In genomic region chr1:200041337-200042118, GRCh38 we compare ENCODE assay signal across 12 cellular contexts. TPM values are rescaled to one million over a fixed set of nuclear protein-coding genes. Genes with fewer than 3 reads are reported as not detected.
DNase-seq lines count a peak whose midpoint lies in the region; ATAC-seq and TF ChIP-seq lines count a peak whose summit lies in the region.
"Had no signal": no experiment of that assay in that cellular context is flagged by ENCODE, and none has a peak within 500 bp of the region (broad histone marks: within the 10 kb centered on the region; RNA-seq: fewer than 3 reads in every experiment).

No MANE protein-coding gene starts in this region.

- H3K9me3 Mint-ChIP-seq in HFFc6 (no peaks in the 10 kb centered on the region), chondrocyte (ENCODE audit: low read depth) (no peaks in the 10 kb centered on the region)
- H3K9me3 Mint-ChIP-seq: memory B cell had no signal

- no peaks in the 10 kb centered on the region for H3K9me3 ChIP-seq in mesenchymal stem cell (ENCODE audit: control insufficient read depth, low read length)
- H3K9me3 ChIP-seq in subcutaneous abdominal adipose tissue (ENCODE audit: control insufficient read depth in 5 of 5, low read length in 5 of 5): no peaks in the 10 kb centered on the region

- peak overlapping the region in 1 of 2 experiments; percentile 71 for H3K4me3 ChIP-seq in mesenchymal stem cell (ENCODE audit: insufficient read depth in 1 of 2, low read depth in 1 of 2, low read length in 2 of 2)
- peak overlapping the region; percentile 5 to 75 (median 65) for H3K4me3 ChIP-seq in subcutaneous abdominal adipose tissue (ENCODE audit: low read depth in 1 of 5, low read length in 5 of 5)
- H3K4me3 ChIP-seq: GM12878 had no signal

- 11% methylated on average over 34 of the region's 35 CpGs for WGBS in mesenchymal stem cell

- H2BK120ac ChIP-seq in mesenchymal stem cell (ENCODE audit: low read depth, low read length): no peak overlapping the region

- H3K4me3 Mint-ChIP-seq in HFFc6 (peak overlapping the region; percentile 30; the same call in 1 of the 2 replicates), chondrocyte (ENCODE audit: unreplicated experiment) (no peak overlapping the region)
- H3K4me3 Mint-ChIP-seq: memory B cell had no signal

- H3K4me1 Mint-ChIP-seq in HFFc6 (ENCODE audit: low read depth) (peaks cover 20% of the 10 kb centered on the region), chondrocyte (ENCODE audit: low read depth) (peaks cover 24% of the 10 kb centered on the region)

- H3K27ac Mint-ChIP-seq in HFFc6: no peak overlapping the region
- H3K27ac Mint-ChIP-seq in chondrocyte (ENCODE audit: unreplicated experiment): no peak overlapping the region
- H3K27ac Mint-ChIP-seq: memory B cell had no signal

- H3K4ac ChIP-seq in mesenchymal stem cell (ENCODE audit: low read depth in 1 of 2, low read length in 2 of 2): no peak overlapping the region

- H4K91ac ChIP-seq in mesenchymal stem cell (ENCODE audit: low read length): no peak overlapping the region

- H2AK5ac ChIP-seq in mesenchymal stem cell (ENCODE audit: low read length, severe bottlenecking): no peak overlapping the region

- no peaks in the 10 kb centered on the region for H3K79me1 ChIP-seq in mesenchymal stem cell (replicated peaks; ENCODE audit: low read length, poor library complexity, severe bottlenecking)

- H2BK15ac ChIP-seq in mesenchymal stem cell (ENCODE audit: low read depth, poor library complexity, severe bottlenecking): no peak overlapping the region

- H3K4me1 ChIP-seq in mesenchymal stem cell (ENCODE audit: control insufficient read depth, insufficient read depth, low read depth, low read length): peaks cover 26% of the 10 kb centered on the region
- H3K4me1 ChIP-seq in subcutaneous abdominal adipose tissue (ENCODE audit: control insufficient read depth in 5 of 5, insufficient read depth in 5 of 5, low read length in 5 of 5): peaks cover 0 to 42% (median 30%) of the 10 kb centered on the region in 5 donors

- H3K36me3 Mint-ChIP-seq in HFFc6 (ENCODE audit: low read depth) (0 out of 2 replicates have a peak, but pooled peaks cover 5% of the 10 kb centered on the region), chondrocyte (ENCODE audit: low read depth) (peaks cover 3% of the 10 kb centered on the region)
- H3K36me3 Mint-ChIP-seq: memory B cell had no signal

- H3K36me3 ChIP-seq in mesenchymal stem cell (ENCODE audit: control insufficient read depth in 1 of 2, insufficient read depth in 2 of 2, low read depth in 1 of 2, low read length in 2 of 2) (no peaks in the 10 kb centered on the region), subcutaneous abdominal adipose tissue (ENCODE audit: control insufficient read depth in 5 of 5, insufficient read depth in 5 of 5, low read length in 5 of 5) (no peaks in the 10 kb centered on the region)
- H3K36me3 ChIP-seq: WERI-Rb-1 had no signal

- H3K27ac ChIP-seq in mesenchymal stem cell (ENCODE audit: low read length, poor library complexity, severe bottlenecking) (no peak overlapping the region), subcutaneous abdominal adipose tissue (ENCODE audit: low read depth, low read length) (peak overlapping the region; percentile 76)
- H3K27ac ChIP-seq: WERI-Rb-1 had no signal

- H3K4me2 ChIP-seq in mesenchymal stem cell (ENCODE audit: low read length, poor library complexity, severe bottlenecking): peak overlapping the region; percentile 11

- H3K27me3 Mint-ChIP-seq in HFFc6 (ENCODE audit: insufficient read depth) (peaks cover 63% of the 10 kb centered on the region), chondrocyte (ENCODE audit: low read depth) (peaks cover 80% of the 10 kb centered on the region)

- no peak overlapping the region for H3K9ac ChIP-seq in mesenchymal stem cell (ENCODE audit: low read length)
- H3K9ac ChIP-seq in subcutaneous abdominal adipose tissue (ENCODE audit: low read length in 5 of 5): peak overlapping the region in 3 of 5 donors; percentile 47 to 79 (median 67)

- H3K14ac ChIP-seq in mesenchymal stem cell (ENCODE audit: low read length in 2 of 2): no peak overlapping the region

- TF ChIP-seq CTCF in HFFc6 (IDR thresholded peaks at IDR 0.05): no peak
- TF ChIP-seq CTCF in GM10266 (IDR thresholded peaks at IDR 0.05; ENCODE audit: control insufficient read depth, insufficient read depth, low read depth, missing control alignments): no peak
- no peak for TF ChIP-seq CTCF in chondrocyte (IDR thresholded peaks at IDR 0.05)

- H3K23ac ChIP-seq in mesenchymal stem cell (ENCODE audit: low read length in 2 of 2): peak overlapping the region in 1 of 2 experiments; percentile 56

- H4K8ac ChIP-seq in mesenchymal stem cell (ENCODE audit: low read length): no peak overlapping the region

- H2BK12ac ChIP-seq in mesenchymal stem cell (ENCODE audit: low read length in 2 of 2): peak overlapping the region in 1 of 2 experiments; percentile 33

- H3K18ac ChIP-seq in mesenchymal stem cell (ENCODE audit: low read depth in 1 of 2, low read length in 2 of 2): no peak overlapping the region

- no peak for ATAC-seq in GM19035 (IDR thresholded peaks at IDR 0.05; ENCODE audit: unreplicated experiment)
- ATAC-seq: GM12878 had no signal

- H2AFZ ChIP-seq in mesenchymal stem cell (ENCODE audit: low read depth, low read length): no peak overlapping the region

- H2BK5ac ChIP-seq in mesenchymal stem cell (ENCODE audit: low read depth, low read length, poor library complexity, severe bottlenecking): no peak overlapping the region

- no peak for DNase-seq in HFFc6
- peak; percentile 50 for DNase-seq in ecto neural progenitor cell (ENCODE audit: low spot score)
- no peak for DNase-seq in mesenchymal stem cell
- DNase-seq in GM10266 (ENCODE audit: extremely low spot score): no peak
- no peak for DNase-seq in chondrocyte (ENCODE audit: low spot score)
- DNase-seq: NCI-H510A treated with DMSO at 0.1 percent for 48 hours, SHP77 had no signal

- peaks cover 80 to 94% of the 10 kb centered on the region in 2 experiments for H3K27me3 ChIP-seq in mesenchymal stem cell (ENCODE audit: control insufficient read depth in 1 of 2, insufficient read depth in 1 of 2, low read length in 2 of 2)
- peaks cover 41 to 75% (median 63%) of the 10 kb centered on the region in 5 donors for H3K27me3 ChIP-seq in subcutaneous abdominal adipose tissue (ENCODE audit: control insufficient read depth in 5 of 5, insufficient read depth in 4 of 5, low read length in 5 of 5)

RNA-seq across cellular contexts. Expression of gene NR5A2, which starts 14.0 kb away (rescaled TPM):
- total RNA-seq in HFFc6 (2021; fragmentation: NEBNext Ultra II Directional; extraction: Animal tissue kit (Norgen Biotek cat#: 25700)): 1 to 10 TPM in 3 of 6 experiments, under 1 TPM in 3; 0.09 to 1.9 (median 0.97) TPM
- 2.0 TPM for polyA plus RNA-seq in mesenchymal stem cell (2013, experiment 1 of 2)
- polyA plus RNA-seq in mesenchymal stem cell (2013, experiment 2 of 2): 1.9 TPM
- not detected in 3 replicates for total RNA-seq in chondrocyte
